In genomic region chr22:31524132-31524531, GRCh38 we compare ENCODE assay signal across 7 cellular contexts. TPM values are rescaled to one million over a fixed set of nuclear protein-coding genes. Genes with fewer than 3 reads are reported as not detected.
DNase-seq lines count a peak whose midpoint lies in the region; ATAC-seq and TF ChIP-seq lines count a peak whose summit lies in the region.
"Not testable (repeated sequence)": the region's sequence is repeated elsewhere in the genome, so short reads cannot be mapped to it uniquely, and the experiment has no call there.

No MANE protein-coding gene starts in this region.

- peaks cover 35% of the 10 kb centered on the region for H3K4me1 ChIP-seq in CD4-positive, alpha-beta memory T cell (ENCODE audit: insufficient read depth, low read length)
- not testable (repeated sequence) for H3K4me1 ChIP-seq in HEK293 (ENCODE audit: control insufficient read depth, insufficient read depth, low read length)

- DNase-seq in CD4-positive, alpha-beta memory T cell; activated CD4-positive, alpha-beta T cell treated with anti-CD3 and anti-CD28 coated beads, Interleukin-2, amount 10 ng/mL, durations not matched to agents 24 days and 14 days; activated T-cell treated with anti-CD3 and anti-CD28 coated beads, Interleukin-2, amount 50 U/mL, for 24 hours; activated naive CD4-positive, alpha-beta T cell treated with anti-CD3 and anti-CD28 coated beads for 36 hours; activated naive CD8-positive, alpha-beta T cell treated with anti-CD3 and anti-CD28 coated beads, Interleukin-2, amount 10 ng/mL, durations not matched to agents 7 days and 5 days: not testable (repeated sequence)
- peak; percentile 22 for DNase-seq in mesenteric fat pad (ENCODE audit: low spot score)

- H3K4me1 Mint-ChIP-seq in CD4-positive, alpha-beta memory T cell = peaks cover 30 to 49% (median 38%) of the 10 kb centered on the region in 4 donors
- H3K4me1 Mint-ChIP-seq in activated CD4-positive, alpha-beta T cell treated with anti-CD3 and anti-CD28 coated beads, Interleukin-2, amount 10 ng/mL, durations not matched to agents 24 days and 14 days = peaks cover 46% of the 10 kb centered on the region
- peaks cover 76% of the 10 kb centered on the region for H3K4me1 Mint-ChIP-seq in activated T-cell treated with anti-CD3 and anti-CD28 coated beads, Interleukin-2, amount 50 U/mL, for 24 hours (ENCODE audit: low read depth)
- peaks cover 63% of the 10 kb centered on the region for H3K4me1 Mint-ChIP-seq in activated naive CD4-positive, alpha-beta T cell treated with anti-CD3 and anti-CD28 coated beads for 36 hours (ENCODE audit: low read depth)
- peaks cover 33% of the 10 kb centered on the region for H3K4me1 Mint-ChIP-seq in activated naive CD8-positive, alpha-beta T cell treated with anti-CD3 and anti-CD28 coated beads, Interleukin-2, amount 10 ng/mL, durations not matched to agents 7 days and 5 days

- H3K27me3 ChIP-seq in CD4-positive, alpha-beta memory T cell (ENCODE audit: insufficient read depth, low read length) = not testable (repeated sequence)

- CTCF ChIA-PET in CD4-positive, alpha-beta memory T cell (lab: Charles Lee; ENCODE audit: partially characterized antibody) = not testable (repeated sequence)
- CTCF ChIA-PET in HEK293 (lab: Yijun Ruan, JAX) = interaction anchor here (0.6 kb wide), 1 partner anchor 153 kb away, joined by 5 read pairs; no protein-coding TSS in a partner anchor
- CTCF ChIA-PET in activated naive CD4-positive, alpha-beta T cell treated with anti-CD3 and anti-CD28 coated beads for 36 hours (lab: Charles Lee) = interaction anchor here (0.7 kb wide), 1 partner anchor 9 kb away, joined by 3 read pairs; no protein-coding TSS in a partner anchor

- TF ChIP-seq CTCF in HEK293 (tag by site-specific recombination; IDR thresholded peaks at IDR 0.05) = not testable (repeated sequence)

- H3K9me3 ChIP-seq in CD4-positive, alpha-beta memory T cell (ENCODE audit: control insufficient read depth in 1 of 2, low read length in 2 of 2); HEK293 (ENCODE audit: control insufficient read depth, insufficient read depth, low read depth, low read length): not testable (repeated sequence)

- intact Hi-C loops in CD4-positive, alpha-beta memory T cell (cut with micrococcal nuclease); activated CD4-positive, alpha-beta T cell treated with anti-CD3 and anti-CD28 coated beads, Interleukin-2, amount 10 ng/mL, durations not matched to agents 24 days and 14 days (cut with micrococcal nuclease): not testable (repeated sequence)
- intact Hi-C loops in activated naive CD4-positive, alpha-beta T cell treated with anti-CD3 and anti-CD28 coated beads for 36 hours (cut with micrococcal nuclease) = loop anchor here (10.0 kb wide), 1 partner anchor 879 kb away; no protein-coding TSS in a partner anchor

- not testable (repeated sequence) for H3K4me3 ChIP-seq in CD4-positive, alpha-beta memory T cell (ENCODE audit: low read length in 2 of 2); HEK293 (ENCODE audit: low read depth, low read length)

- not testable (repeated sequence) for H3K27me3 Mint-ChIP-seq in CD4-positive, alpha-beta memory T cell; activated CD4-positive, alpha-beta T cell treated with anti-CD3 and anti-CD28 coated beads, Interleukin-2, amount 10 ng/mL, durations not matched to agents 24 days and 14 days; activated T-cell treated with anti-CD3 and anti-CD28 coated beads, Interleukin-2, amount 50 U/mL, for 24 hours; activated naive CD4-positive, alpha-beta T cell treated with anti-CD3 and anti-CD28 coated beads for 36 hours (ENCODE audit: low read depth); activated naive CD8-positive, alpha-beta T cell treated with anti-CD3 and anti-CD28 coated beads, Interleukin-2, amount 10 ng/mL, durations not matched to agents 7 days and 5 days

- not testable (repeated sequence) for ATAC-seq in activated naive CD8-positive, alpha-beta T cell treated with anti-CD3 and anti-CD28 coated beads, Interleukin-2, amount 10 ng/mL, durations not matched to agents 7 days and 5 days (ENCODE audit: low read depth)

- not testable (repeated sequence) for H3K4me3 Mint-ChIP-seq in CD4-positive, alpha-beta memory T cell; activated naive CD8-positive, alpha-beta T cell treated with anti-CD3 and anti-CD28 coated beads, Interleukin-2, amount 10 ng/mL, durations not matched to agents 7 days and 5 days
- H3K4me3 Mint-ChIP-seq in activated CD4-positive, alpha-beta T cell treated with anti-CD3 and anti-CD28 coated beads, Interleukin-2, amount 10 ng/mL, durations not matched to agents 24 days and 14 days = peak overlapping the region; percentile 71
- peak overlapping the region; percentile 35 for H3K4me3 Mint-ChIP-seq in activated T-cell treated with anti-CD3 and anti-CD28 coated beads, Interleukin-2, amount 50 U/mL, for 24 hours
- H3K4me3 Mint-ChIP-seq in activated naive CD4-positive, alpha-beta T cell treated with anti-CD3 and anti-CD28 coated beads for 36 hours = peak overlapping the region; percentile 24

- H3K9me3 Mint-ChIP-seq in CD4-positive, alpha-beta memory T cell; activated T-cell treated with anti-CD3 and anti-CD28 coated beads, Interleukin-2, amount 50 U/mL, for 24 hours; activated naive CD8-positive, alpha-beta T cell treated with anti-CD3 and anti-CD28 coated beads, Interleukin-2, amount 10 ng/mL, durations not matched to agents 7 days and 5 days: not testable (repeated sequence)
- H3K9me3 Mint-ChIP-seq in activated CD4-positive, alpha-beta T cell treated with anti-CD3 and anti-CD28 coated beads, Interleukin-2, amount 10 ng/mL, durations not matched to agents 24 days and 14 days = peaks cover 16% of the 10 kb centered on the region
- H3K9me3 Mint-ChIP-seq in activated naive CD4-positive, alpha-beta T cell treated with anti-CD3 and anti-CD28 coated beads for 36 hours = peaks cover 11% of the 10 kb centered on the region

- peaks cover 36 to 43% of the 10 kb centered on the region in 2 donors for H3K36me3 Mint-ChIP-seq in CD4-positive, alpha-beta memory T cell
- H3K36me3 Mint-ChIP-seq in activated CD4-positive, alpha-beta T cell treated with anti-CD3 and anti-CD28 coated beads, Interleukin-2, amount 10 ng/mL, durations not matched to agents 24 days and 14 days (ENCODE audit: low read depth) = peaks cover 68% of the 10 kb centered on the region
- peaks cover 88% of the 10 kb centered on the region for H3K36me3 Mint-ChIP-seq in activated T-cell treated with anti-CD3 and anti-CD28 coated beads, Interleukin-2, amount 50 U/mL, for 24 hours (ENCODE audit: low read depth)
- peaks cover 41% of the 10 kb centered on the region for H3K36me3 Mint-ChIP-seq in activated naive CD4-positive, alpha-beta T cell treated with anti-CD3 and anti-CD28 coated beads for 36 hours (ENCODE audit: low read depth)
- peaks cover 46% of the 10 kb centered on the region for H3K36me3 Mint-ChIP-seq in activated naive CD8-positive, alpha-beta T cell treated with anti-CD3 and anti-CD28 coated beads, Interleukin-2, amount 10 ng/mL, durations not matched to agents 7 days and 5 days

- H3K27ac ChIP-seq in CD4-positive, alpha-beta memory T cell (ENCODE audit: low read depth, low read length); HEK293 (ENCODE audit: extremely low read depth, low read depth, low read length): not testable (repeated sequence)

- H3K36me3 ChIP-seq in CD4-positive, alpha-beta memory T cell (ENCODE audit: insufficient read depth, low read length) = peaks cover 13% of the 10 kb centered on the region
- H3K36me3 ChIP-seq in HEK293 (ENCODE audit: control insufficient read depth in 2 of 2, insufficient read depth in 1 of 2, low read length in 2 of 2) = peaks cover 0 to 12% of the 10 kb centered on the region in 2 experiments; a peak in 2 of 3 replicates

- peak overlapping the region in 4 of 7 donors; percentile 54 to 78 (median 71) for H3K27ac Mint-ChIP-seq in CD4-positive, alpha-beta memory T cell
- H3K27ac Mint-ChIP-seq in activated CD4-positive, alpha-beta T cell treated with anti-CD3 and anti-CD28 coated beads, Interleukin-2, amount 10 ng/mL, durations not matched to agents 24 days and 14 days = peak overlapping the region; percentile 96
- H3K27ac Mint-ChIP-seq in activated T-cell treated with anti-CD3 and anti-CD28 coated beads, Interleukin-2, amount 50 U/mL, for 24 hours = peak overlapping the region; percentile 94
- peak overlapping the region; percentile 94 for H3K27ac Mint-ChIP-seq in activated naive CD4-positive, alpha-beta T cell treated with anti-CD3 and anti-CD28 coated beads for 36 hours
- peak overlapping the region; percentile 58 for H3K27ac Mint-ChIP-seq in activated naive CD8-positive, alpha-beta T cell treated with anti-CD3 and anti-CD28 coated beads, Interleukin-2, amount 10 ng/mL, durations not matched to agents 7 days and 5 days

- POLR2A ChIA-PET in CD4-positive, alpha-beta memory T cell (lab: Charles Lee; ENCODE audit: partially characterized antibody) = interaction anchor here (0.7 kb wide), 1 partner anchor 23 kb away, joined by 3 read pairs; no protein-coding TSS in a partner anchor
- POLR2A ChIA-PET in HEK293 (lab: Yijun Ruan, JAX); activated naive CD8-positive, alpha-beta T cell treated with anti-CD3 and anti-CD28 coated beads, Interleukin-2, amount 10 ng/mL, durations not matched to agents 7 days and 5 days (lab: Charles Lee): not testable (repeated sequence)

RNA-seq across cellular contexts. Expression of gene SFI1, which starts 27.8 kb away (rescaled TPM):
- 100 to 1,000 TPM; 323 to 333 TPM for total RNA-seq in CD4-positive, alpha-beta memory T cell
- polyA plus RNA-seq in CD4-positive, alpha-beta memory T cell = 10 to 100 TPM; 14.7 to 40.5 TPM
- 321 and 352 TPM in 2 replicates for total RNA-seq in activated CD4-positive, alpha-beta T cell treated with anti-CD3 and anti-CD28 coated beads, Interleukin-2, amount 10 ng/mL, durations not matched to agents 24 days and 14 days
- 100 to 1,000 TPM; 147 to 155 TPM for total RNA-seq in activated naive CD4-positive, alpha-beta T cell treated with anti-CD3 and anti-CD28 coated beads for 36 hours
- 100 to 1,000 TPM; 209 to 210 TPM for total RNA-seq in activated naive CD8-positive, alpha-beta T cell treated with anti-CD3 and anti-CD28 coated beads, Interleukin-2, amount 10 ng/mL, durations not matched to agents 7 days and 5 days
- total RNA-seq in mesenteric fat pad = 22.5 TPM

RNA-seq across cellular contexts. Expression of gene EIF4ENIF1, which starts 34.5 kb away (rescaled TPM):
- 10 to 100 TPM; 41.9 to 50.7 TPM for total RNA-seq in CD4-positive, alpha-beta memory T cell
- polyA plus RNA-seq in CD4-positive, alpha-beta memory T cell = 10 to 100 TPM in 1 of 2 donors, 1 to 10 TPM in 1; 6.6 to 17.2 TPM
- 78.1 and 85.6 TPM in 2 replicates for total RNA-seq in activated CD4-positive, alpha-beta T cell treated with anti-CD3 and anti-CD28 coated beads, Interleukin-2, amount 10 ng/mL, durations not matched to agents 24 days and 14 days
- total RNA-seq in activated naive CD4-positive, alpha-beta T cell treated with anti-CD3 and anti-CD28 coated beads for 36 hours = 10 to 100 TPM; 28.1 to 29.0 TPM
- 10 to 100 TPM; 38.6 to 41.0 TPM for total RNA-seq in activated naive CD8-positive, alpha-beta T cell treated with anti-CD3 and anti-CD28 coated beads, Interleukin-2, amount 10 ng/mL, durations not matched to agents 7 days and 5 days
- total RNA-seq in mesenteric fat pad = 23.8 TPM
